ENCODE assay signal across 8 cellular contexts in the genomic region with DNA sequence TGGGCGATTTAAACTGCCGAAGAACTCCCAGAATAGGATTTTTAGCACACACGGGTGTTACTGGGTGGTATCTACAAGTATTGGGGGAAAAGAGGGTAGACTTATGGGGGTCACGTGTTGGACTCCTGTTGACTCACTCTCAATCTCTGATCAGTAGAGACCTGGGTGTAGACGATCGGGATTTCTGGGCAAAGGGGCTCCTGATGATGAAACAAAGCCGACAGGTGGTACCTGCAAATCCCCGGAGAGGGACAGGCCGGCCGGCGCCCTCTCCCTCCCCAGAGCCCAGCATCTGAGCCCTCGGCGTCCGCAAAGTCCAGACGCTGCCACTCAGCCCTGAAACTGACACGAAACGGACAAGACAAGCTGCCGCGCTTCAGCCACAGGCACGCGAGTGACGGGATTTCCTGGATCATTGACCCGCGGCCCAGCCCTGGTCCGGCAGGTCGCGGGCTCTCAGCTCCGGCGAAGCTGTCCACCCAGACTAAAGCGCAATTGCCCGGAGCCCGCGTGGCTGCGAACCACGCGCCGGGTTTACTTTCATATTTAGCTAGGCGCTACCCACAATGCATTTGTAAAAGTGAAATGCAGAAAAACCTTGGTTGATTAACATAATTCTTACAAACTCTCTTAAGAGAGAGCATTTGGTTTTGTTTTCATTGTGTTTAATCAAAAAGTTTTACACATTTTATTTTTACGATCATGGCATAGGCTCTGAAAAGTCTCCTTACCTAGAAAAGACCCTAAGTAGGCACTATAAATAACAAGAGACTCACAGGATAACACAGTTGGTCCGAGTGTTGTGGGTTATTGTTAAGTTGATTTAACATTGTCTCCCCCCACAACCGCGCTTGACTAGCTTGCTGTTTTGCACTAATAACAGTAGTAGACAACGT. TPM values are rescaled to one million over a fixed set of nuclear protein-coding genes. Genes with fewer than 3 reads are reported as not detected.
DNase-seq lines count a peak whose midpoint lies in the region; TF ChIP-seq lines count a peak whose summit lies in the region.

No MANE protein-coding gene starts in this region.

- H3K9me3 ChIP-seq in neural progenitor cell (ENCODE audit: low read depth) (no peaks in the 10 kb centered on the region), stomach smooth muscle (ENCODE audit: control insufficient read depth in 2 of 2, low read length in 2 of 2) (no peaks in the 10 kb centered on the region)

- no peaks in the 10 kb centered on the region for H3K9me3 Mint-ChIP-seq in neural progenitor cell

- H3K4me1 ChIP-seq in neural progenitor cell, result no peaks in the 10 kb centered on the region
- peaks cover 5% of the 10 kb centered on the region for H3K4me1 ChIP-seq in stomach smooth muscle (ENCODE audit: control insufficient read depth, insufficient read depth, low read length)

- H3K4me3 ChIP-seq in foreskin fibroblast (ENCODE audit: low read depth in 1 of 2, low read length in 2 of 2), result peak overlapping the region; percentile 75 to 94
- H3K4me3 ChIP-seq in neural progenitor cell, result peak overlapping the region; percentile 81
- H3K4me3 ChIP-seq in stomach smooth muscle (ENCODE audit: low read length in 2 of 2), result peak overlapping the region; percentile 59 to 90

- H3K27ac Mint-ChIP-seq in neural progenitor cell, result peak overlapping the region; percentile 94

- no peaks in the 10 kb centered on the region for H3K36me3 ChIP-seq in neural progenitor cell
- no peaks in the 10 kb centered on the region for H3K36me3 ChIP-seq in stomach smooth muscle (ENCODE audit: control insufficient read depth in 2 of 2, insufficient read depth in 2 of 2, low read length in 2 of 2)

- H3K27me3 Mint-ChIP-seq in neural progenitor cell (ENCODE audit: insufficient read depth, low read depth), result peaks cover 3% of the 10 kb centered on the region

- peak overlapping the region; percentile 84 for H3K4me2 ChIP-seq in neural progenitor cell

- H3F3A ChIP-seq in neural progenitor cell (ENCODE audit: low read depth), result peaks cover 26% of the 10 kb centered on the region

- H3K79me2 ChIP-seq in neural progenitor cell (ENCODE audit: low read depth), result no peaks in the 10 kb centered on the region

- H3K27me3 ChIP-seq in neural progenitor cell (peaks cover 21% of the 10 kb centered on the region), stomach smooth muscle (ENCODE audit: control insufficient read depth in 1 of 2, insufficient read depth in 2 of 2, low read length in 2 of 2) (no peaks in the 10 kb centered on the region)

- H3K9ac ChIP-seq in neural progenitor cell, result peak overlapping the region; percentile 38
- peak overlapping the region; percentile 77 to 82 for H3K9ac ChIP-seq in stomach smooth muscle (ENCODE audit: low read length in 2 of 2)

- H2AFZ ChIP-seq in neural progenitor cell (replicated peaks), result peak overlapping the region; percentile 93

- no peak for TF ChIP-seq CTCF in foreskin fibroblast (IDR thresholded peaks at IDR 0.05; ENCODE audit: low read depth, low read length)
- no peak for TF ChIP-seq CTCF in neural progenitor cell (IDR thresholded peaks at IDR 0.05)

- peak overlapping the region; percentile 92 for H3K4me3 Mint-ChIP-seq in neural progenitor cell

- H4K20me1 ChIP-seq in neural progenitor cell (ENCODE audit: low read depth), result no peaks in the 10 kb centered on the region

- H3K27ac ChIP-seq in neural progenitor cell (no peak overlapping the region), stomach smooth muscle (ENCODE audit: low read length) (peak overlapping the region; percentile 80)

- peaks cover 3% of the 10 kb centered on the region for H3K4me1 Mint-ChIP-seq in neural progenitor cell

- peak; percentile 74 for DNase-seq in ELF-1 (ENCODE audit: low read depth, low spot score)
- DNase-seq in H4 (ENCODE audit: low spot score), result peak; percentile 81
- peak; percentile 94 for DNase-seq in LoVo (ENCODE audit: low spot score)
- peak; percentile 80 for DNase-seq in SHP77 treated with DMSO at 0.1 percent for 48 hours (lab: John Stamatoyannopoulos, UW)
- DNase-seq in activated gamma-delta T cell treated with Interleukin-2 at 50 U/mL for 16 hours, result peak; percentile 61
- peak; percentile 74 to 89 for DNase-seq in foreskin fibroblast
- DNase-seq in neural progenitor cell (ENCODE audit: low spot score), result peak; percentile 72

- no peaks in the 10 kb centered on the region for H3K36me3 Mint-ChIP-seq in neural progenitor cell

RNA-seq across cellular contexts. Expression of gene EZH2, which starts 56.9 kb away (rescaled TPM):
- 15.2 and 30.6 TPM in 2 replicates for total RNA-seq in H4 (2014; rRNA removed; shearing (Covaris generic))
- total RNA-seq in neural progenitor cell (ENCODE audit: low replicate concordance), result 86.7 and 112 TPM in 2 replicates
